ENCODE assay signal across 10 cellular contexts in genomic region chr3:58422756-58423324, GRCh38. TPM values are rescaled to one million over a fixed set of nuclear protein-coding genes. Genes with fewer than 3 reads are reported as not detected.
DNase-seq lines count a peak whose midpoint lies in the region; ATAC-seq lines count a peak whose summit lies in the region.
"Had no signal": no experiment of that assay in that cellular context is flagged by ENCODE, and none has a peak within 500 bp of the region (broad histone marks: within the 10 kb centered on the region; RNA-seq: fewer than 3 reads in every experiment).

No MANE protein-coding gene starts in this region.

- WGBS in right cardiac atrium = 63% methylated on average over 8 of the region's 8 CpGs

- no peaks in the 10 kb centered on the region for H3K4me1 ChIP-seq in right cardiac atrium (ENCODE audit: control insufficient read depth, insufficient read depth, low read length)

- no peaks in the 10 kb centered on the region for H3K27me3 ChIP-seq in right cardiac atrium (ENCODE audit: control insufficient read depth, insufficient read depth)

- H3K27ac Mint-ChIP-seq in activated CD4-positive, alpha-beta T cell treated with anti-CD3 and anti-CD28 coated beads, Interleukin-2, amount 10 ng/mL, durations not matched to agents 24 days and 14 days = peak overlapping the region; percentile 57
- H3K27ac Mint-ChIP-seq in T-helper 17 cell = peak overlapping the region; percentile 51
- H3K27ac Mint-ChIP-seq in stimulated activated naive B cell treated with anti-CD40 and anti-IgM and Interleukin-4, amounts not matched to agents 10 μg/mL and 1 μg/mL and 100 μg/mL, for 72 hours = peak overlapping the region; percentile 48

- peaks cover 48% of the 10 kb centered on the region for H3K36me3 Mint-ChIP-seq in activated CD4-positive, alpha-beta T cell treated with anti-CD3 and anti-CD28 coated beads, Interleukin-2, amount 10 ng/mL, durations not matched to agents 24 days and 14 days (ENCODE audit: low read depth)
- H3K36me3 Mint-ChIP-seq in T-helper 17 cell (ENCODE audit: low read depth) = peaks cover 5% of the 10 kb centered on the region
- peaks cover 25 to 48% of the 10 kb centered on the region in 2 donors for H3K36me3 Mint-ChIP-seq in stimulated activated naive B cell treated with anti-CD40 and anti-IgM and Interleukin-4, amounts not matched to agents 10 μg/mL and 1 μg/mL and 100 μg/mL, for 72 hours

- no peak overlapping the region for H3K27ac ChIP-seq in right cardiac atrium (ENCODE audit: low read length)
- H3K27ac ChIP-seq: RWPE1 had no signal

- H3K4me3 Mint-ChIP-seq in activated CD4-positive, alpha-beta T cell treated with anti-CD3 and anti-CD28 coated beads, Interleukin-2, amount 10 ng/mL, durations not matched to agents 24 days and 14 days = no peak overlapping the region
- H3K4me3 Mint-ChIP-seq in T-helper 17 cell = no peak overlapping the region
- H3K4me3 Mint-ChIP-seq in stimulated activated naive B cell treated with anti-CD40 and anti-IgM and Interleukin-4, amounts not matched to agents 10 μg/mL and 1 μg/mL and 100 μg/mL, for 72 hours = no peak overlapping the region

- H3K4me1 Mint-ChIP-seq in activated CD4-positive, alpha-beta T cell treated with anti-CD3 and anti-CD28 coated beads, Interleukin-2, amount 10 ng/mL, durations not matched to agents 24 days and 14 days = peaks cover 3% of the 10 kb centered on the region
- peaks cover 7% of the 10 kb centered on the region for H3K4me1 Mint-ChIP-seq in T-helper 17 cell
- peaks cover 20 to 31% of the 10 kb centered on the region in 2 donors for H3K4me1 Mint-ChIP-seq in stimulated activated naive B cell treated with anti-CD40 and anti-IgM and Interleukin-4, amounts not matched to agents 10 μg/mL and 1 μg/mL and 100 μg/mL, for 72 hours

- H3K9me3 ChIP-seq in T-helper 17 cell (ENCODE audit: control insufficient read depth, low read length, poor library complexity, severe bottlenecking) (no peaks in the 10 kb centered on the region), right cardiac atrium (ENCODE audit: control insufficient read depth, low read length) (no peaks in the 10 kb centered on the region)

- no peak for ATAC-seq in T-helper 17 cell
- ATAC-seq in right cardiac atrium = peak; percentile 9 to 11
- ATAC-seq in stimulated activated naive B cell treated with anti-CD40 and anti-IgM and Interleukin-4, amounts not matched to agents 10 μg/mL and 1 μg/mL and 100 μg/mL, for 72 hours (replicated peaks) = no peak
- no peak for ATAC-seq in GM21447 (IDR thresholded peaks at IDR 0.05; ENCODE audit: unreplicated experiment)

- no peaks in the 10 kb centered on the region for H3K27me3 Mint-ChIP-seq in activated CD4-positive, alpha-beta T cell treated with anti-CD3 and anti-CD28 coated beads, Interleukin-2, amount 10 ng/mL, durations not matched to agents 24 days and 14 days
- H3K27me3 Mint-ChIP-seq in T-helper 17 cell = no peaks in the 10 kb centered on the region
- no peaks in the 10 kb centered on the region for H3K27me3 Mint-ChIP-seq in stimulated activated naive B cell treated with anti-CD40 and anti-IgM and Interleukin-4, amounts not matched to agents 10 μg/mL and 1 μg/mL and 100 μg/mL, for 72 hours

- H3K9me3 Mint-ChIP-seq in activated CD4-positive, alpha-beta T cell treated with anti-CD3 and anti-CD28 coated beads, Interleukin-2, amount 10 ng/mL, durations not matched to agents 24 days and 14 days = no peaks in the 10 kb centered on the region
- H3K9me3 Mint-ChIP-seq in stimulated activated naive B cell treated with anti-CD40 and anti-IgM and Interleukin-4, amounts not matched to agents 10 μg/mL and 1 μg/mL and 100 μg/mL, for 72 hours = no peaks in the 10 kb centered on the region

- DNase-seq in activated CD4-positive, alpha-beta T cell treated with anti-CD3 and anti-CD28 coated beads, Interleukin-2, amount 10 ng/mL, durations not matched to agents 24 days and 14 days = no peak
- no peak for DNase-seq in activated CD4-positive, alpha-beta T cell treated with anti-CD3 and anti-CD28 coated beads, Interleukin-2, amount 50 U/mL, for 4 hours
- DNase-seq in T-helper 17 cell (no peak), right cardiac atrium (no peak), NCI-H1436 treated with DMSO at 0.1 percent for 48 hours (lab: John Stamatoyannopoulos, UW) (no peak), NCI-H446 (lab: John Stamatoyannopoulos, UW) (no peak)
- no peak for DNase-seq in stimulated activated naive B cell treated with anti-CD40 and anti-IgM and Interleukin-4, amounts not matched to agents 10 μg/mL and 1 μg/mL and 100 μg/mL, for 72 hours
- DNase-seq: C1 segment of cervical spinal cord had no signal

- H3K4me3 ChIP-seq in right cardiac atrium (ENCODE audit: low read length) = no peak overlapping the region

- intact Hi-C loops in activated CD4-positive, alpha-beta T cell treated with anti-CD3 and anti-CD28 coated beads, Interleukin-2, amount 10 ng/mL, durations not matched to agents 24 days and 14 days (cut with micrococcal nuclease) = no loop called here
- intact Hi-C loops in right cardiac atrium (cut with DNase I) = no loop called here

RNA-seq across cellular contexts. Expression of gene PDHB, which starts 10.8 kb away (rescaled TPM):
- 68.0 and 69.3 TPM in 2 replicates for total RNA-seq in activated CD4-positive, alpha-beta T cell treated with anti-CD3 and anti-CD28 coated beads, Interleukin-2, amount 10 ng/mL, durations not matched to agents 24 days and 14 days
- total RNA-seq in T-helper 17 cell = 10 to 100 TPM; 25.6 to 29.9 TPM
- total RNA-seq in right cardiac atrium = 100 to 1,000 TPM; 115 to 148 (median 134) TPM
- polyA plus RNA-seq in right cardiac atrium = 242 TPM

Comparison
In these comparisons a context has a peak if more than half of its experiments do, and no peak if none do; other contexts are left out.
1. ATAC-seq: peak in right cardiac atrium (2 of 2); none in T-helper 17 cell (single experiment), stimulated activated naive B cell treated with anti-CD40 and anti-IgM and Interleukin-4, amounts not matched to agents 10 μg/mL and 1 μg/mL and 100 μg/mL, for 72 hours (0 of 2) and GM21447 (single experiment).
2. Peak in every context shown above with its lines, with median percentiles within 50 percentile points of each other: H3K27ac Mint-ChIP-seq.